Comparison of ENCODE assay signal across 9 cellular contexts in the genomic region with DNA sequence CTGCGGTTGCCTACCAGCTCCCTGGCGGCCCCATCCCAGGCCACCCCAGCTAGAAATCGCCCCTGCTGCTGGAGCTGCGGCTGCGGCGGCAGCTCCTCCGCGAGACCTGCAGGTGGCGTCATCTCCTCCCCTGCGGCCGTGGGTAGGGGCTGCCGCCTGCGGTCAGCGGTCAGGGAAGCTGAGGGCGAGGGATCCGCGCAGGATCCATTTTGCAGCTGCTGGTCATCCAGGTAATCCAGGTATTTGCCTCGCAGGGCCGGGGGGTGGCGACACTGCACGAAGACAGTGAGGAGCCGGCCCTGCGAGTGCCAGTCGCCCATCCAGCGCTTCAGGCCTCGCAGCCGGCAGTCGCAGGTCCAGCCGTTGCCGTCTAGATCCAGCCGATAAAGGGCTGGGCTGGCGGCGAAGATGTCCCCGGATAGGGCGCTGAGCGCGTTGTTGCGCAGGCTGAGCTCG. TPM values are rescaled to one million over a fixed set of nuclear protein-coding genes. Genes with fewer than 3 reads are reported as not detected.
A peak's percentile ranks its signal among the peaks of the same experiment; 100 is the strongest.
DNase-seq lines count a peak whose midpoint lies in the region; ATAC-seq lines count a peak whose summit lies in the region.
"Had no signal": no experiment of that assay in that cellular context is flagged by ENCODE, and none has a peak within 500 bp of the region (broad histone marks: within the 10 kb centered on the region; RNA-seq: fewer than 3 reads in every experiment).

No MANE protein-coding gene starts in this region.

- DNase-seq in activated CD4-positive, alpha-beta T cell treated with anti-CD3 and anti-CD28 coated beads for 36 hours = peak; percentile 58
- DNase-seq in activated CD4-positive, alpha-beta T cell treated with anti-CD3 and anti-CD28 coated beads, Interleukin-2, amount 50 U/mL, for 1 hour = no peak
- DNase-seq in NCI-H2227 treated with DMSO at 0.1 percent for 48 hours (lab: John Stamatoyannopoulos, UW) (peak; percentile 64), caudate nucleus (lab: John Stamatoyannopoulos, UW) (peak in 34 of 61 donors; percentile 19 to 77 (median 42)), inferior parietal cortex (ENCODE audit: extremely low spot score) (peak; percentile 15)

- H3K4me1 ChIP-seq in skeletal muscle tissue (ENCODE audit: control insufficient read depth in 3 of 3, insufficient read depth in 3 of 3, low read length in 3 of 3) = peaks cover 28 to 32% (median 30%) of the 10 kb centered on the region in 3 donors

- H3K36me3 ChIP-seq in skeletal muscle tissue (ENCODE audit: control insufficient read depth in 3 of 3, insufficient read depth in 3 of 3, low read length in 3 of 3) = no peaks in the 10 kb centered on the region

- peaks cover 19 to 45% (median 31%) of the 10 kb centered on the region in 3 donors for H3K27me3 ChIP-seq in skeletal muscle tissue (ENCODE audit: control insufficient read depth in 3 of 3, insufficient read depth in 3 of 3, low read length in 3 of 3)

- H3K36me3 Mint-ChIP-seq in activated CD4-positive, alpha-beta T cell treated with anti-CD3 and anti-CD28 coated beads for 36 hours (ENCODE audit: low read depth) = no peaks in the 10 kb centered on the region

- H3K9me3 ChIP-seq in skeletal muscle tissue (ENCODE audit: control insufficient read depth in 3 of 3, low read length in 3 of 3) = no peaks in the 10 kb centered on the region

- peaks cover 7% of the 10 kb centered on the region for H3K4me1 Mint-ChIP-seq in activated CD4-positive, alpha-beta T cell treated with anti-CD3 and anti-CD28 coated beads for 36 hours

- peak; percentile 30 for ATAC-seq in activated CD4-positive, alpha-beta T cell treated with anti-CD3 and anti-CD28 coated beads for 36 hours
- ATAC-seq in HG02885 (IDR thresholded peaks at IDR 0.05; ENCODE audit: poor library complexity, unreplicated experiment) (no peak), GM18873 (IDR thresholded peaks at IDR 0.05; ENCODE audit: low FRiP score, unreplicated experiment) (no peak)

- no peak overlapping the region for H3K4me3 Mint-ChIP-seq in activated CD4-positive, alpha-beta T cell treated with anti-CD3 and anti-CD28 coated beads for 36 hours

- intact Hi-C loops in activated CD4-positive, alpha-beta T cell treated with anti-CD3 and anti-CD28 coated beads for 36 hours (cut with DNase I, micrococcal nuclease) = loop anchor here (1.0 to 10.0 kb wide), 4 partner anchors 146 to 608 kb away; a partner anchor contains a TSS

- H3K4me3 ChIP-seq in skeletal muscle tissue (ENCODE audit: low read length in 3 of 3) = peak overlapping the region; percentile 75 to 83 (median 77)

- CTCF ChIA-PET in activated CD4-positive, alpha-beta T cell treated with anti-CD3 and anti-CD28 coated beads for 36 hours (lab: Charles Lee) = interaction anchor here (0.5 to 3.8 kb wide), 26 partner anchors 9 to 451 kb away, joined by 3 to 26 read pairs (median 4); no protein-coding TSS in a partner anchor

- POLR2A ChIA-PET in activated CD4-positive, alpha-beta T cell treated with anti-CD3 and anti-CD28 coated beads for 36 hours (lab: Charles Lee) = no interaction called here

- no peak overlapping the region for H3K27ac Mint-ChIP-seq in activated CD4-positive, alpha-beta T cell treated with anti-CD3 and anti-CD28 coated beads for 36 hours

- no peaks in the 10 kb centered on the region for H3K9me3 Mint-ChIP-seq in activated CD4-positive, alpha-beta T cell treated with anti-CD3 and anti-CD28 coated beads for 36 hours (ENCODE audit: low read depth)

- H3K27ac ChIP-seq in caudate nucleus (ENCODE audit: low read depth, low read length) (peak overlapping the region; percentile 73), skeletal muscle tissue (ENCODE audit: low read depth, low read length) (no peak overlapping the region)

- peak overlapping the region; percentile 43 to 76 (median 59) for H3K9ac ChIP-seq in skeletal muscle tissue (ENCODE audit: low read depth in 1 of 3, low read length in 3 of 3)

- H3K27me3 Mint-ChIP-seq in activated CD4-positive, alpha-beta T cell treated with anti-CD3 and anti-CD28 coated beads for 36 hours = peaks cover 48% of the 10 kb centered on the region

RNA-seq across cellular contexts. Expression of a gene that starts 1.5 kb away (rescaled TPM):
- not detected for total RNA-seq in activated CD4-positive, alpha-beta T cell treated with anti-CD3 and anti-CD28 coated beads for 36 hours
- 15.1 TPM for total RNA-seq in skeletal muscle tissue
- total RNA-seq: activated CD8-positive, alpha-beta memory T cell treated with anti-CD3 and anti-CD28 coated beads for 36 hours had no signal

Comparison
In these comparisons a context has a peak if more than half of its experiments do, and no peak if none do; other contexts are left out.
1. RNA of a gene that starts 1.5 kb away (total RNA-seq): 15.1 TPM in skeletal muscle tissue (single experiment); not detected in activated CD4-positive, alpha-beta T cell treated with anti-CD3 and anti-CD28 coated beads for 36 hours; every median in the first group is over 10 times any median in the second.